Comparison of ENCODE assay signal across 1 cellular context in the genomic region with DNA sequence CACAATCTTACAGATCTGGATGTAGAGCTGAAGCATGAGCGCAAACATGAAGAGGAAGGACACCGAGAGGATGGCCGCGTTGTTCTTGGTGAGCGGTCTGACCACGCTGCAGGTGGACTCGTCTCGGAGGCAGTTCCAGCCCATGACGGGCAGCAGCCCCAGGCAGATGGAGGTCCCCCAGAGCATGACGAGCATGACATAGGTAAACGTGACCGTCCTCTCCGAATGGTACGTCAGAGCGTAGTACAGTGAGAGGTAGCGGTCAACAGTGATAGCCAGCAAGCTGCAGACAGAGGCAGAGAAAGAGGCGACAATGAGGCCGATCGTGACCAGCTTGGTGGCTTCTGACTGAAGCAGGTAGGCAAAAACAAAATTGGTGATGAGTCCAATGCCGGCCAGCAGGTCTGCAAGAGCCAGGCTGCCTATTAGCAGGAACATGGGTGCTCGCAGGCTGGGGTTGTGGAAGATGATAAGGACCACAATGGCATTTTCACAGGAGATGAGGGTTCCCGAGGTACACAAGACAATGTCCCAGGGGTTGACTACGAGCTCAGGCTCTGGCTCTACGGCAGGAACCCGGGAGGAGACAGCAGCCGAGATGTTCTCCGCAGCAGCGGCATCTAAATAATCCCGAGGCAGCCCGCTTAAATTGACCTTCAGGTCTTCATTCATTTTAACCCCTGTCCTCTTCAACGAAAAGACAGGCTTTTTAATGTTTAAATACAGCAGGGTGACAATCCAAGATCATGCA.
TF ChIP-seq lines count a peak whose summit lies in the region.

No MANE protein-coding gene starts in this region.

TF ChIP-seq in IMR-90, 13 proteins besides CTCF, POLR2A, EP300 and RAD21 (continued from another document):
- no peak for TF ChIP-seq BHLHE40 (IDR thresholded peaks at IDR 0.05; ENCODE audit: low read depth, low read length)
- TF ChIP-seq FOS (IDR thresholded peaks at IDR 0.05; ENCODE audit: low read depth, low read length), result no peak
- TF ChIP-seq, protein P1, sequence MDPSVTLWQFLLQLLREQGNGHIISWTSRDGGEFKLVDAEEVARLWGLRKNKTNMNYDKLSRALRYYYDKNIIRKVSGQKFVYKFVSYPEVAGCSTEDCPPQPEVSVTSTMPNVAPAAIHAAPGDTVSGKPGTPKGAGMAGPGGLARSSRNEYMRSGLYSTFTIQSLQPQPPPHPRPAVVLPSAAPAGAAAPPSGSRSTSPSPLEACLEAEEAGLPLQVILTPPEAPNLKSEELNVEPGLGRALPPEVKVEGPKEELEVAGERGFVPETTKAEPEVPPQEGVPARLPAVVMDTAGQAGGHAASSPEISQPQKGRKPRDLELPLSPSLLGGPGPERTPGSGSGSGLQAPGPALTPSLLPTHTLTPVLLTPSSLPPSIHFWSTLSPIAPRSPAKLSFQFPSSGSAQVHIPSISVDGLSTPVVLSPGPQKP (IDR thresholded peaks at IDR 0.05; ENCODE audit: borderline replicate concordance, low read depth, low read length), result no peak
- no peak for TF ChIP-seq SMC3 (IDR thresholded peaks at IDR 0.05; ENCODE audit: low read depth, low read length)
- TF ChIP-seq RFX5 (IDR thresholded peaks at IDR 0.05; ENCODE audit: low read depth, low read length), result no peak
- no peak for TF ChIP-seq MXI1 (IDR thresholded peaks at IDR 0.05; ENCODE audit: borderline replicate concordance, low read depth, low read length)
- TF ChIP-seq, protein P2, sequence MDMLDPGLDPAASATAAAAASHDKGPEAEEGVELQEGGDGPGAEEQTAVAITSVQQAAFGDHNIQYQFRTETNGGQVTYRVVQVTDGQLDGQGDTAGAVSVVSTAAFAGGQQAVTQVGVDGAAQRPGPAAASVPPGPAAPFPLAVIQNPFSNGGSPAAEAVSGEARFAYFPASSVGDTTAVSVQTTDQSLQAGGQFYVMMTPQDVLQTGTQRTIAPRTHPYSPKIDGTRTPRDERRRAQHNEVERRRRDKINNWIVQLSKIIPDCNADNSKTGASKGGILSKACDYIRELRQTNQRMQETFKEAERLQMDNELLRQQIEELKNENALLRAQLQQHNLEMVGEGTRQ (IDR thresholded peaks at IDR 0.05; ENCODE audit: low read depth, low read length), result no peak
- TF ChIP-seq MAZ (IDR thresholded peaks at IDR 0.05; ENCODE audit: borderline replicate concordance, low read depth, low read length), result no peak
- TF ChIP-seq CEBPB (IDR thresholded peaks at IDR 0.05; ENCODE audit: low read depth, low read length), result no peak
- no peak for TF ChIP-seq CHD1 (IDR thresholded peaks at IDR 0.05; ENCODE audit: low read depth, low read length)
- no peak for TF ChIP-seq MAFK (IDR thresholded peaks at IDR 0.05; ENCODE audit: low read depth, low read length)
